Comparison of ENCODE assay signal across 26 cellular contexts in genomic region chr19:19004144-19004543, GRCh38.
"Had no signal": no experiment of that assay in that cellular context is flagged by ENCODE, and none has a peak within 500 bp of the region (broad histone marks: within the 10 kb centered on the region; RNA-seq: fewer than 3 reads in every experiment).

No MANE protein-coding gene starts in this region.

- DNase-seq: activated CD4-positive, alpha-beta T cell treated with anti-CD3 and anti-CD28 coated beads, Interleukin-2, amount 10 ng/mL, durations not matched to agents 24 days and 14 days; activated CD4-positive, alpha-beta T cell treated with anti-CD3 and anti-CD28 coated beads, Interleukin-2, amount 50 U/mL, for 4 hours; activated CD8-positive, alpha-beta T cell treated with anti-CD3 and anti-CD28 coated beads for 36 hours; activated effector memory CD4-positive, alpha-beta T cell treated with anti-CD3 and anti-CD28 coated beads, Interleukin-2, amount 50 U/mL, for 16 hours; activated naive CD4-positive, alpha-beta T cell; activated naive CD4-positive, alpha-beta T cell treated with anti-CD3 and anti-CD28 coated beads, Interleukin-2, amount 50 U/mL, for 16 hours; activated naive CD8-positive, alpha-beta T cell treated with anti-CD3 and anti-CD28 coated beads for 36 hours; activated T-cell treated with anti-CD3 and anti-CD28 coated beads, Interleukin-2, amount 50 U/mL, for 1 hour; activated T-cell treated with anti-CD3 and anti-CD28 coated beads, Interleukin-2, amount 50 U/mL, for 72 hours; amniotic stem cell; NCI-H1092 treated with DMSO at 0.1 percent for 48 hours; NCI-H1436; NCI-H1694; NCI-H1930; NCI-H2081 treated with DMSO at 0.1 percent for 48 hours; NCI-H2171; NCI-H510A; NCI-H526; NCI-H82; NK-92 treated with Interleukin-12 subunit alpha and Interleukin-12 subunit beta, amount 100 ng/mL, for 24 hours; PC-3; Peyer's patch; RPMI8226; SHP77 treated with DMSO at 0.1 percent for 48 hours; SK-N-SH had no signal

- ATAC-seq: activated CD8-positive, alpha-beta T cell treated with anti-CD3 and anti-CD28 coated beads for 36 hours; activated T-cell treated with anti-CD3 and anti-CD28 coated beads, Interleukin-2, amount 50 U/mL, for 72 hours; activated T-helper 17 cell treated with anti-CD3 and anti-CD28 coated beads, Interleukin-2, amount 50 U/mL, for 72 hours; PC-3 had no signal
